ENCODE assay signal across 9 cellular contexts in genomic region chr19:29667390-29667783, GRCh38. TPM values are rescaled to one million over a fixed set of nuclear protein-coding genes. Genes with fewer than 3 reads are reported as not detected.
DNase-seq lines count a peak whose midpoint lies in the region; TF ChIP-seq lines count a peak whose summit lies in the region.
"Had no signal": no experiment of that assay in that cellular context is flagged by ENCODE, and none has a peak within 500 bp of the region (broad histone marks: within the 10 kb centered on the region; RNA-seq: fewer than 3 reads in every experiment).

No MANE protein-coding gene starts in this region.

- H2AFZ ChIP-seq in fibroblast of lung (ENCODE audit: low read length), result no peak overlapping the region

- peaks cover 8% of the 10 kb centered on the region for H3K36me3 Mint-ChIP-seq in Calu3 (ENCODE audit: insufficient read depth, unreplicated experiment)

- H3K27me3 ChIP-seq in fibroblast of lung (ENCODE audit: control insufficient read depth, insufficient read depth, low read length), result no peaks in the 10 kb centered on the region
- H3K27me3 ChIP-seq in sigmoid colon, result no peaks in the 10 kb centered on the region

- TF ChIP-seq CTCF in Calu3 (IDR thresholded peaks at IDR 0.05; ENCODE audit: unreplicated experiment), result no peak
- no peak for TF ChIP-seq CTCF in WI38 (IDR thresholded peaks at IDR 0.05; ENCODE audit: low read depth, low read length)
- no peak for TF ChIP-seq CTCF in fibroblast of lung (conservative IDR thresholded peaks at IDR 0.05 in 1 of 2, IDR thresholded peaks at IDR 0.05 in 1 of 2; ENCODE audit: low read depth in 1 of 2, low read length in 2 of 2)
- no peak for TF ChIP-seq CTCF in sigmoid colon (IDR thresholded peaks at IDR 0.05)

- peaks cover 2% of the 10 kb centered on the region for H4K20me1 ChIP-seq in fibroblast of lung (ENCODE audit: control insufficient read depth, extremely low read depth, insufficient read depth, low read length)

- peak overlapping the region; percentile 82 for H3K4me3 ChIP-seq in WI38 (ENCODE audit: low read depth, low read length)
- peak overlapping the region; percentile 52 to 95 (median 70) for H3K4me3 ChIP-seq in fibroblast of lung (replicated peaks in 1 of 4; ENCODE audit: control extremely low read depth in 1 of 4, insufficient read depth in 1 of 4, low read depth in 3 of 4, low read length in 4 of 4)
- peak overlapping the region in 3 of 4 donors; percentile 84 to 93 (median 86) for H3K4me3 ChIP-seq in sigmoid colon

- H3K36me3 ChIP-seq in fibroblast of lung (ENCODE audit: control insufficient read depth, insufficient read depth, low read length) (peaks cover 11% of the 10 kb centered on the region), sigmoid colon (peaks cover 0 to 3% (median 0%) of the 10 kb centered on the region in 4 donors)

- no peak for DNase-seq in Calu3
- DNase-seq in fibroblast of lung (ENCODE audit: low read depth in 2 of 2), result no peak
- DNase-seq in sigmoid colon, result peak; percentile 59
- no peak for DNase-seq in UCSD-AML1 (lab: John Stamatoyannopoulos, UW; ENCODE audit: unreplicated experiment)
- DNase-seq in DMS 273 (lab: John Stamatoyannopoulos, UW; ENCODE audit: unreplicated experiment), result no peak
- no peak for DNase-seq in NCI-H2107 (lab: John Stamatoyannopoulos, UW)
- DNase-seq in NCI-H2227 (lab: John Stamatoyannopoulos, UW; ENCODE audit: unreplicated experiment), result no peak
- DNase-seq: Kasumi-1 had no signal

- intact Hi-C loops in Calu3 (cut with micrococcal nuclease; ENCODE audit: unreplicated experiment) (no loop called here), sigmoid colon (cut with DNase I) (loop anchor here (2.0 to 5.0 kb wide), 3 partner anchors 27 to 275 kb away; partner anchors contain the start of genes POP4 and URI1)

- H3K9ac ChIP-seq in fibroblast of lung (ENCODE audit: insufficient read depth, low read length), result no peak overlapping the region

- H3K4me2 ChIP-seq in fibroblast of lung (ENCODE audit: extremely low read depth, insufficient read depth, low read length), result peak overlapping the region; percentile 99

- TF ChIP-seq POLR2A in sigmoid colon (IDR thresholded peaks at IDR 0.05), result no peak

- H3K4me3 Mint-ChIP-seq in Calu3 (ENCODE audit: low read depth, unreplicated experiment), result peak overlapping the region; percentile 22

- no peaks in the 10 kb centered on the region for H3K27me3 Mint-ChIP-seq in Calu3 (ENCODE audit: unreplicated experiment)

- H3K27ac ChIP-seq in fibroblast of lung (ENCODE audit: insufficient read depth, low read length) (peak overlapping the region; percentile 90), sigmoid colon (peak overlapping the region; percentile 84 to 93 (median 92))

- H3K79me2 ChIP-seq in fibroblast of lung (ENCODE audit: control insufficient read depth, insufficient read depth, low read length), result peaks cover 48% of the 10 kb centered on the region

- H3K4me1 Mint-ChIP-seq in Calu3 (ENCODE audit: low read depth, unreplicated experiment), result peaks cover 16% of the 10 kb centered on the region

- H3K9me3 ChIP-seq in fibroblast of lung (ENCODE audit: control insufficient read depth, insufficient read depth, low read depth, low read length) (no peaks in the 10 kb centered on the region), sigmoid colon (no peaks in the 10 kb centered on the region)

- H3K27ac Mint-ChIP-seq in Calu3 (ENCODE audit: unreplicated experiment), result no peak overlapping the region

- no peak for TF ChIP-seq EP300 in sigmoid colon (IDR thresholded peaks at IDR 0.05)

- CTCF ChIA-PET in Calu3 (lab: Charles Lee), result interaction anchor here (0.6 to 1.2 kb wide), 2 partner anchors 14 to 44 kb away, joined by 3 read pairs; no protein-coding TSS in a partner anchor

- no TSS peak for BruUV-seq in Calu3 (replicated peaks; lab: Mats Ljungman, UMichigan)

- H3K9me3 Mint-ChIP-seq in Calu3 (ENCODE audit: low read depth, unreplicated experiment), result no peaks in the 10 kb centered on the region

- peaks cover 25% of the 10 kb centered on the region for H3K4me1 ChIP-seq in fibroblast of lung (ENCODE audit: control insufficient read depth, extremely low read depth, insufficient read depth, low read length)
- peaks cover 0 to 83% (median 77%) of the 10 kb centered on the region in 4 donors for H3K4me1 ChIP-seq in sigmoid colon

- 75 to 85% methylated on average over 11 of the region's 11 CpGs for WGBS in sigmoid colon, 2 donors

RNA-seq across cellular contexts. Expression of gene PLEKHF1, which starts 2.1 kb away (rescaled TPM):
- total RNA-seq in Calu3 (2022), result 2.4 and 2.9 TPM in 2 replicates
- total RNA-seq in fibroblast of lung, result 50.1 and 72.5 TPM in 2 replicates
- 5.2 and 7.7 TPM in 2 replicates for polyA plus RNA-seq in fibroblast of lung
- polyA plus RNA-seq in fibroblast of lung (2012), result 8.6 and 15.4 TPM in 2 replicates
- polyA minus RNA-seq in fibroblast of lung (ENCODE audit: low replicate concordance), result 11.3 and 23.3 TPM in 2 replicates
- 10 to 100 TPM; 19.4 to 34.6 (median 22.6) TPM for total RNA-seq in sigmoid colon
- 10 to 100 TPM in 1 of 3 donors, 1 to 10 TPM in 2; 1.2 to 13.0 (median 6.0) TPM for polyA plus RNA-seq in sigmoid colon

RNA-seq across cellular contexts. Expression of gene C19orf12, which starts 47.7 kb away (rescaled TPM):
- total RNA-seq in Calu3 (2022), result 15.4 and 17.5 TPM in 2 replicates
- 23.1 and 26.8 TPM in 2 replicates for total RNA-seq in fibroblast of lung
- polyA plus RNA-seq in fibroblast of lung, result 18.0 and 25.4 TPM in 2 replicates
- polyA plus RNA-seq in fibroblast of lung (2012), result 20.5 and 25.4 TPM in 2 replicates
- polyA minus RNA-seq in fibroblast of lung (ENCODE audit: low replicate concordance), result 12.0 and 21.6 TPM in 2 replicates
- total RNA-seq in sigmoid colon, result 10 to 100 TPM; 32.1 to 36.0 (median 34.2) TPM
- 10 to 100 TPM; 13.2 to 19.1 (median 16.0) TPM for polyA plus RNA-seq in sigmoid colon
